Comparison of ENCODE assay signal across 1 cellular context in the genomic region with DNA sequence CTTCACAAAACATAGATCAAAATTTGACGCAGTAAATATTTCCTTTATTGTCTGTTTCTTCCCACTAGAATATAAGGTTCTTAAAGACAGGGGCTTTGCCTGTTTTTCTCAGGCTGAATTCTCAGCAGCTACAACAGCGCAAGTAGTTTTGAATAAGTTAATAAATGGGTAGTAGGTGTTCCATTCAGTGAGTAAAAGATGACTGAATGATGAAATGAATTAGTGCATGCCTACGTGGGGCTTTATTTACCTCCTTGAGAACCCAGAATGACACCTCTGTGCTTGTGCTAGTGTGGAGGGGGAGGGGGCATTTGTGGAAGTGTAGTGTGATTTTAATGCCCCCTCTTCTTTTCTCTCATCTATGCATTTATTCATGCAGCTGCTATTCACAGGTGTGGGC.
TF ChIP-seq lines count a peak whose summit lies in the region.

No MANE protein-coding gene starts in this region.

TF ChIP-seq in GM23338, 12 proteins besides CTCF, POLR2A, EP300 and RAD21 (continued from another document):
- no peak for TF ChIP-seq CREB1 (CRISPR knock-in tag; IDR thresholded peaks at IDR 0.05; ENCODE audit: low read depth)
- no peak for TF ChIP-seq STAT1 (IDR thresholded peaks at IDR 0.05; ENCODE audit: unreplicated experiment)
